Comparison of ENCODE assay signal across 11 cellular contexts in genomic region chr19:858868-859843, GRCh38. TPM values are rescaled to one million over a fixed set of nuclear protein-coding genes. Genes with fewer than 3 reads are reported as not detected.
DNase-seq lines count a peak whose midpoint lies in the region; ATAC-seq and TF ChIP-seq lines count a peak whose summit lies in the region.
"Had no signal": no experiment of that assay in that cellular context is flagged by ENCODE, and none has a peak within 500 bp of the region (broad histone marks: within the 10 kb centered on the region; RNA-seq: fewer than 3 reads in every experiment).

Gene CFD, plus strand, starts transcription at chr19:859664. Its CDS starts 26 bp downstream, at chr19:859690.

- no peak within 1 kb of the TSS for H3K9ac ChIP-seq in mammary epithelial cell (ENCODE audit: insufficient read depth, low read length)

- no peaks in the 10 kb centered on the region for H3K9me3 Mint-ChIP-seq in activated T-cell treated with anti-CD3 and anti-CD28 coated beads, Interleukin-2, amount 50 U/mL, for 72 hours
- no peaks in the 10 kb centered on the region for H3K9me3 Mint-ChIP-seq in activated T-cell treated with anti-CD3 and anti-CD28 coated beads, Interleukin-2, amount 50 U/mL, for 4 hours

- H3K79me2 ChIP-seq in mammary epithelial cell (ENCODE audit: insufficient read depth, low read length): no peaks in the 10 kb centered on the region

- no peak for TF ChIP-seq EP300 in transverse colon (IDR thresholded peaks at IDR 0.05; ENCODE audit: low read depth)

- H3K27ac Mint-ChIP-seq in activated T-cell treated with anti-CD3 and anti-CD28 coated beads, Interleukin-2, amount 50 U/mL, for 72 hours: no peak within 1 kb of the TSS

- no peaks in the 10 kb centered on the region for H3K36me3 Mint-ChIP-seq in activated T-cell treated with anti-CD3 and anti-CD28 coated beads, Interleukin-2, amount 50 U/mL, for 72 hours (ENCODE audit: insufficient read depth in 2 of 2)
- H3K36me3 Mint-ChIP-seq in activated T-cell treated with anti-CD3 and anti-CD28 coated beads, Interleukin-2, amount 50 U/mL, for 4 hours (ENCODE audit: insufficient read depth): no peaks in the 10 kb centered on the region

- peak; percentile 70 for TF ChIP-seq POLR2A in transverse colon (IDR thresholded peaks at IDR 0.05)

- in situ Hi-C loops in mammary epithelial cell (cut with MboI; ENCODE audit: low sequenced_read_pairs in 2 of 2) (loop anchor here in 1 of 2 donors (10.0 kb wide), 1 partner anchor 84 kb away; no protein-coding TSS in a partner anchor), transverse colon (cut with MboI; ENCODE audit: low pct_ligation_motif_present in 1 of 4, low pct_unique_long_range_greater_than_20kb in 1 of 4, low sequenced_read_pairs in 3 of 4) (loop anchor here in 3 of 4 donors (5.0 to 25.0 kb wide), 6 partner anchors 63 to 128 kb away; partner anchors contain the start of genes WDR18 (in 2 of the 3) and ARID3A (in 1 of the 3))

- H3K4me2 ChIP-seq in mammary epithelial cell (ENCODE audit: insufficient read depth, low read depth, low read length): peak within 1 kb of the TSS; percentile 21

- no peaks in the 10 kb centered on the region for H3K36me3 ChIP-seq in mammary epithelial cell (ENCODE audit: insufficient read depth, low read length)
- H3K36me3 ChIP-seq in lung (ENCODE audit: control insufficient read depth in 2 of 2, insufficient read depth in 2 of 2, low read length in 2 of 2): no peaks in the 10 kb centered on the region
- H3K36me3 ChIP-seq in transverse colon: no peaks in the 10 kb centered on the region

- peaks cover 5% of the 10 kb centered on the region for H3K27me3 Mint-ChIP-seq in activated T-cell treated with anti-CD3 and anti-CD28 coated beads, Interleukin-2, amount 50 U/mL, for 72 hours (ENCODE audit: low read depth)
- H3K27me3 Mint-ChIP-seq in activated T-cell treated with anti-CD3 and anti-CD28 coated beads, Interleukin-2, amount 50 U/mL, for 4 hours (ENCODE audit: low read depth): peaks cover 14% of the 10 kb centered on the region

- TF ChIP-seq CTCF in mammary epithelial cell (conservative IDR thresholded peaks at IDR 0.05 in 1 of 2, IDR thresholded peaks at IDR 0.05 in 1 of 2; ENCODE audit: extremely low read depth in 1 of 2, insufficient read depth in 1 of 2, low read depth in 1 of 2, low read length in 2 of 2) (no peak), lung (IDR thresholded peaks at IDR 0.05; ENCODE audit: control extremely low read depth, extremely low read depth) (no peak), transverse colon (IDR thresholded peaks at IDR 0.05) (no peak), GM10248 (IDR thresholded peaks at IDR 0.05; ENCODE audit: control extremely low read depth, extremely low read depth, low read depth, missing control alignments) (no peak)

- BruUV-seq in mammary epithelial cell (replicated peaks; lab: Mats Ljungman, UMichigan): no TSS peak

- H3K4me1 ChIP-seq in mammary epithelial cell (ENCODE audit: insufficient read depth, low read length): peaks cover 4% of the 10 kb centered on the region
- peaks cover 0 to 13% of the 10 kb centered on the region in 2 donors for H3K4me1 ChIP-seq in lung (ENCODE audit: control insufficient read depth in 2 of 2, insufficient read depth in 2 of 2, low read length in 2 of 2)
- H3K4me1 ChIP-seq in transverse colon: peaks cover 6 to 45% (median 40%) of the 10 kb centered on the region in 4 donors

- no peaks in the 10 kb centered on the region for H3K27me3 ChIP-seq in mammary epithelial cell (ENCODE audit: insufficient read depth, low read length)
- no peaks in the 10 kb centered on the region for H3K27me3 ChIP-seq in lung (ENCODE audit: control insufficient read depth, insufficient read depth)
- peaks cover 39% of the 10 kb centered on the region for H3K27me3 ChIP-seq in transverse colon

- POLR2A ChIA-PET in GM10248 (lab: Yijun Ruan, JAX): no interaction called here

- H4K20me1 ChIP-seq in mammary epithelial cell (ENCODE audit: insufficient read depth, low read length): no peaks in the 10 kb centered on the region

- H3K4me3 ChIP-seq in mammary epithelial cell (replicated peaks in 1 of 3; ENCODE audit: insufficient read depth in 1 of 3, low read depth in 2 of 3, low read length in 3 of 3) (peak within 1 kb of the TSS in 1 of 3 experiments; percentile 20), lung (no peak within 1 kb of the TSS), transverse colon (peak within 1 kb of the TSS in 3 of 4 donors; percentile 9 to 45 (median 39))

- ATAC-seq in activated T-cell treated with anti-CD3 and anti-CD28 coated beads, Interleukin-2, amount 50 U/mL, for 72 hours (replicated peaks in 1 of 2): no peak
- no peak for ATAC-seq in activated T-cell treated with anti-CD3 and anti-CD28 coated beads, Interleukin-2, amount 50 U/mL, for 4 hours
- no peak for ATAC-seq in lung (ENCODE audit: insufficient read depth, low FRiP score)
- no peak for ATAC-seq in GM18519 (IDR thresholded peaks at IDR 0.05; ENCODE audit: low FRiP score, unreplicated experiment)
- ATAC-seq in GM19035 (IDR thresholded peaks at IDR 0.05; ENCODE audit: unreplicated experiment): no peak

- no peak within 1 kb of the TSS for H3K27ac ChIP-seq in mammary epithelial cell (ENCODE audit: insufficient read depth, low read depth, low read length)
- peak within 1 kb of the TSS; percentile 22 to 55 for H3K27ac ChIP-seq in lung (ENCODE audit: low read depth in 1 of 2, low read length in 1 of 2)
- H3K27ac ChIP-seq in transverse colon: peak within 1 kb of the TSS; percentile 62 to 75 (median 70)

- H2AFZ ChIP-seq in mammary epithelial cell (ENCODE audit: low read depth, low read length): peak within 1 kb of the TSS; percentile 39

- peak within 1 kb of the TSS; percentile 61 to 62 for H3K4me3 Mint-ChIP-seq in activated T-cell treated with anti-CD3 and anti-CD28 coated beads, Interleukin-2, amount 50 U/mL, for 72 hours
- H3K4me3 Mint-ChIP-seq in activated T-cell treated with anti-CD3 and anti-CD28 coated beads, Interleukin-2, amount 50 U/mL, for 4 hours: no peak within 1 kb of the TSS

- WGBS in mammary epithelial cell (ENCODE audit: low coverage, missing lambda C conversion rate): 45% methylated on average over 9 of the region's 24 CpGs
- WGBS in lung, 2 donors: 19 to 39% methylated on average over 21 to 24 of the region's 24 CpGs
- 14% methylated on average over 24 of the region's 24 CpGs; no CpG with 5 or more reads in 1 of the 2 donors for WGBS in transverse colon (ENCODE audit: low coverage in 1 of 2), 2 donors

- peaks cover 15% of the 10 kb centered on the region for H3K4me1 Mint-ChIP-seq in activated T-cell treated with anti-CD3 and anti-CD28 coated beads, Interleukin-2, amount 50 U/mL, for 72 hours (ENCODE audit: low read depth)
- H3K4me1 Mint-ChIP-seq in activated T-cell treated with anti-CD3 and anti-CD28 coated beads, Interleukin-2, amount 50 U/mL, for 4 hours (ENCODE audit: low read depth): peaks cover 10% of the 10 kb centered on the region

- intact Hi-C loops in mammary epithelial cell (cut with micrococcal nuclease): no loop called here
- intact Hi-C loops in transverse colon (cut with DNase I; ENCODE audit: low total_unique reads): loop anchor here (5.0 kb wide), 1 partner anchor 123 kb away; the partner anchor contains the start of gene WDR18

- dilution Hi-C loops in mammary epithelial cell (cut with HindIII; ENCODE audit: low sequenced_read_pairs): no loop called here

- no peak for DNase-seq in activated T-cell treated with anti-CD3 and anti-CD28 coated beads, Interleukin-2, amount 50 U/mL, for 72 hours
- no peak for DNase-seq in activated T-cell treated with anti-CD3 and anti-CD28 coated beads, Interleukin-2, amount 50 U/mL, for 4 hours
- DNase-seq in mammary epithelial cell (no peak), lung (ENCODE audit: low spot score) (no peak), transverse colon (peak; percentile 62), GM10248 (ENCODE audit: extremely low spot score) (no peak)
- DNase-seq: DND-41; NCI-H187 treated with DMSO at 0.1 percent for 48 hours; stimulated activated naive CD4-positive, alpha-beta T cell treated with Interleukin-2 at 50 U/mL for 16 hours had no signal

- CTCF ChIA-PET in mammary epithelial cell (lab: Charles Lee; ENCODE audit: low non-redundant PET): interaction anchor here (0.8 kb wide), 1 partner anchor 276 kb away, joined by 3 read pairs; no protein-coding TSS in a partner anchor
- CTCF ChIA-PET in GM10248 (lab: Yijun Ruan, JAX): interaction anchor here (0.8 to 2.0 kb wide), 5 partner anchors 10 to 64 kb away, joined by 3 to 9 read pairs (median 4); no protein-coding TSS in a partner anchor

- H3K9me3 ChIP-seq in mammary epithelial cell (replicated peaks; ENCODE audit: insufficient read depth, low read length): no peaks in the 10 kb centered on the region
- H3K9me3 ChIP-seq in lung (ENCODE audit: control insufficient read depth in 2 of 2, insufficient read depth in 1 of 2, low read length in 1 of 2): no peaks in the 10 kb centered on the region
- no peaks in the 10 kb centered on the region for H3K9me3 ChIP-seq in transverse colon

RNA-seq across cellular contexts. Expression of gene CFD, which starts in this region (rescaled TPM):
- 1 to 10 TPM; 2.1 to 3.1 TPM for total RNA-seq in activated T-cell treated with anti-CD3 and anti-CD28 coated beads, Interleukin-2, amount 50 U/mL, for 72 hours
- total RNA-seq in activated T-cell treated with anti-CD3 and anti-CD28 coated beads, Interleukin-2, amount 50 U/mL, for 4 hours: 1 to 10 TPM in 2 of 3 donors, under 1 TPM in 1; 0.49 to 1.9 (median 1.1) TPM
- total RNA-seq in mammary epithelial cell (1 to 10 TPM in 1 of 2 donors, under 1 TPM in 1; 0.50 to 1.3 TPM), lung (100 to 1,000 TPM in 1 of 2 donors, 10 to 100 TPM in 1; 90.8 to 185 TPM), transverse colon (100 to 1,000 TPM; 147 to 368 (median 208) TPM)
- polyA plus RNA-seq in mammary epithelial cell (1.0 TPM), lung (100 to 1,000 TPM in 1 of 2 donors, 10 to 100 TPM in 1; 97.2 to 227 TPM)
- not detected for polyA minus RNA-seq in mammary epithelial cell

Comparison
In these comparisons a context has a peak if more than half of its experiments do, and no peak if none do; other contexts are left out.
1. RNA of gene CFD (total RNA-seq): 147 to 368 TPM in transverse colon and 90.8 to 185 TPM in lung; 2.1 to 3.1 TPM in activated T-cell treated with anti-CD3 and anti-CD28 coated beads, Interleukin-2, amount 50 U/mL, for 72 hours, 0.50 to 1.3 TPM in mammary epithelial cell and 0.49 to 1.9 TPM in activated T-cell treated with anti-CD3 and anti-CD28 coated beads, Interleukin-2, amount 50 U/mL, for 4 hours; every median in the first group is over 10 times any median in the second.
2. RNA of gene CFD (polyA plus RNA-seq): 97.2 to 227 TPM in lung; 1.0 TPM in mammary epithelial cell (single experiment); every median in the first group is over 10 times any median in the second.